In genomic region chr15:90664650-90665287, GRCh38 we compare ENCODE assay signal across 8 cellular contexts. TPM values are rescaled to one million over a fixed set of nuclear protein-coding genes. Genes with fewer than 3 reads are reported as not detected.
DNase-seq lines count a peak whose midpoint lies in the region; ATAC-seq lines count a peak whose summit lies in the region.

No MANE protein-coding gene starts in this region.

- peak overlapping the region; percentile 85 for H3K4me3 Mint-ChIP-seq in dendritic cell treated with granulocyte-macrophage colony-stimulating factor and Interleukin-4, amounts not matched to agents 40 ng/mL and 50 ng/mL, for 4 days

- ATAC-seq in GM19452 (IDR thresholded peaks at IDR 0.05; ENCODE audit: unreplicated experiment) = peak; percentile 4

- H3K36me3 ChIP-seq in MG63 = no peaks in the 10 kb centered on the region

- H3K36me3 Mint-ChIP-seq in dendritic cell treated with granulocyte-macrophage colony-stimulating factor and Interleukin-4, amounts not matched to agents 40 ng/mL and 50 ng/mL, for 4 days (ENCODE audit: low read depth) = peaks cover 13% of the 10 kb centered on the region

- peaks cover 56% of the 10 kb centered on the region for H3K4me1 Mint-ChIP-seq in dendritic cell treated with granulocyte-macrophage colony-stimulating factor and Interleukin-4, amounts not matched to agents 40 ng/mL and 50 ng/mL, for 4 days (ENCODE audit: low read depth)

- no peaks in the 10 kb centered on the region for H3K27me3 ChIP-seq in MG63

- intact Hi-C loops in dendritic cell treated with granulocyte-macrophage colony-stimulating factor and Interleukin-4, amounts not matched to agents 40 ng/mL and 50 ng/mL, for 4 days (cut with micrococcal nuclease) = loop anchor here (2.0 kb wide), 1 partner anchor 16 kb away; no protein-coding TSS in a partner anchor

- H3K27ac Mint-ChIP-seq in dendritic cell treated with granulocyte-macrophage colony-stimulating factor and Interleukin-4, amounts not matched to agents 40 ng/mL and 50 ng/mL, for 4 days = peak overlapping the region; percentile 97

- H3K4me3 ChIP-seq in MG63 = peak overlapping the region; percentile 54

- peak; percentile 22 to 25 for DNase-seq in AML-193 (lab: John Stamatoyannopoulos, UW)
- DNase-seq in MG63 = peak; percentile 21
- peak; percentile 42 to 68 for DNase-seq in lung microvascular endothelial cell (ENCODE audit: low read depth in 2 of 2)
- DNase-seq in cerebellar nuclear complex (lab: John Stamatoyannopoulos, UW) = no peak
- DNase-seq in activated CD8-positive, alpha-beta memory T cell treated with anti-CD3 and anti-CD28 coated beads, Interleukin-2, amount 50 U/mL, for 48 hours = no peak
- no peak for DNase-seq in stimulated activated CD4-positive, alpha-beta T cell treated with anti-CD3 and anti-CD28 coated beads, Interleukin-2, amount 100 ng/mL, for 24 hours

- no peaks in the 10 kb centered on the region for H3K9me3 Mint-ChIP-seq in dendritic cell treated with granulocyte-macrophage colony-stimulating factor and Interleukin-4, amounts not matched to agents 40 ng/mL and 50 ng/mL, for 4 days

- peaks cover 3% of the 10 kb centered on the region for H3K27me3 Mint-ChIP-seq in dendritic cell treated with granulocyte-macrophage colony-stimulating factor and Interleukin-4, amounts not matched to agents 40 ng/mL and 50 ng/mL, for 4 days

- H3K9me3 ChIP-seq in MG63 = peaks cover 6% of the 10 kb centered on the region

RNA-seq across cellular contexts. Expression of gene BLM, which starts 52.4 kb away (rescaled TPM):
- total RNA-seq in MG63 (2014; rRNA removed; shearing (Covaris generic); ENCODE audit: low replicate concordance) = 11.3 and 26.4 TPM in 2 replicates
- 1.6 and 3.3 TPM in 2 replicates for total RNA-seq in lung microvascular endothelial cell

Comparison
In these comparisons a context has a peak if more than half of its experiments do, and no peak if none do; other contexts are left out.
1. DNase-seq: peak in AML-193 (2 of 2), MG63 (single experiment) and lung microvascular endothelial cell (2 of 2); none in cerebellar nuclear complex (0 of 2), activated CD8-positive, alpha-beta memory T cell treated with anti-CD3 and anti-CD28 coated beads, Interleukin-2, amount 50 U/mL, for 48 hours (single experiment) and stimulated activated CD4-positive, alpha-beta T cell treated with anti-CD3 and anti-CD28 coated beads, Interleukin-2, amount 100 ng/mL, for 24 hours (0 of 2).